18 cellular contexts compared by ENCODE assay signal in the genomic region with DNA sequence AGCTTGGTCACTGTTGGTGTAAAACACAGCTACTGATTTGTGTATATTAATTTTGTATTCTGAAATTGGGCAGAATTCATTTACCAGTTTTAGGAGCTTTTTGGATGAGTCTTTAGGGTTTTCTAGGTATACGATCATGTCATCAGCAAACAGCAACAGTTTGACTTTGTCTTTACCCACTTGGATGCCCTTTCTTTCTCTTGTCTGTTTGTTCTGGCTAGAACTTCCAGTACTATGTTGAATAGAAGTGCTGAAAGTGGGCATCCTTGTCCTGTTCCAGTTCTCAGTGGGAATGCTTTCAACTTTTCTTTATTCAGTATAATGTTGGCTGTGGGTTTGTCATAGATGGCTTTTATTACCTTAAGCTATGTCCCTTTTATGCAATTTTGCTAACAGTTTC. TPM values are rescaled to one million over a fixed set of nuclear protein-coding genes. Genes with fewer than 3 reads are reported as not detected.
A peak's percentile ranks its signal among the peaks of the same experiment; 100 is the strongest.
DNase-seq lines count a peak whose midpoint lies in the region; ATAC-seq lines count a peak whose summit lies in the region.
"Not testable (repeated sequence)": the region's sequence is repeated elsewhere in the genome, so short reads cannot be mapped to it uniquely, and the experiment has no call there.
"Had no signal": no experiment of that assay in that cellular context is flagged by ENCODE, and none has a peak within 500 bp of the region (broad histone marks: within the 10 kb centered on the region; RNA-seq: fewer than 3 reads in every experiment).

No MANE protein-coding gene starts in this region.

- DNase-seq in G401 (ENCODE audit: low spot score) (peak; percentile 14), globus pallidus (ENCODE audit: low spot score) (peak; percentile 12), medulla oblongata (ENCODE audit: extremely low spot score) (peak; percentile 41), pons (ENCODE audit: low spot score) (peak; percentile 8)
- DNase-seq in Right ventricle myocardium superior; left ventricle myocardium superior; left lobe of liver (ENCODE audit: low spot score): not testable (repeated sequence)

- ATAC-seq in Right ventricle myocardium superior (ENCODE audit: poor library complexity): peak; percentile 51
- ATAC-seq in left ventricle myocardium superior: peak; percentile 51
- peak; percentile 45 for ATAC-seq in left lobe of liver

- intact Hi-C loops in Right ventricle myocardium superior (cut with DNase I); left ventricle myocardium superior (cut with micrococcal nuclease): not testable (repeated sequence)

- in situ Hi-C loops in G401 (cut with HindIII; ENCODE audit: low sequenced_read_pairs): not testable (repeated sequence)

RNA-seq across cellular contexts. Expression of gene PRLHR, which starts 49.8 kb away (rescaled TPM):
- not detected in 2 replicates for total RNA-seq in G401 (2014; rRNA removed; shearing (Covaris generic))
- total RNA-seq in Right ventricle myocardium superior (not detected), left ventricle myocardium superior (not detected), left lobe of liver (not detected)
- total RNA-seq: A172; A673; B cell; Caco-2; Calu3; CD4-positive, alpha-beta memory T cell; CD4-positive, alpha-beta T cell; CD4-positive, CD25-positive, alpha-beta regulatory T cell; CD8-positive, alpha-beta memory T cell; CD8-positive, alpha-beta T cell; Daoy had no signal
